8 cellular contexts compared by ENCODE assay signal in the genomic region with DNA sequence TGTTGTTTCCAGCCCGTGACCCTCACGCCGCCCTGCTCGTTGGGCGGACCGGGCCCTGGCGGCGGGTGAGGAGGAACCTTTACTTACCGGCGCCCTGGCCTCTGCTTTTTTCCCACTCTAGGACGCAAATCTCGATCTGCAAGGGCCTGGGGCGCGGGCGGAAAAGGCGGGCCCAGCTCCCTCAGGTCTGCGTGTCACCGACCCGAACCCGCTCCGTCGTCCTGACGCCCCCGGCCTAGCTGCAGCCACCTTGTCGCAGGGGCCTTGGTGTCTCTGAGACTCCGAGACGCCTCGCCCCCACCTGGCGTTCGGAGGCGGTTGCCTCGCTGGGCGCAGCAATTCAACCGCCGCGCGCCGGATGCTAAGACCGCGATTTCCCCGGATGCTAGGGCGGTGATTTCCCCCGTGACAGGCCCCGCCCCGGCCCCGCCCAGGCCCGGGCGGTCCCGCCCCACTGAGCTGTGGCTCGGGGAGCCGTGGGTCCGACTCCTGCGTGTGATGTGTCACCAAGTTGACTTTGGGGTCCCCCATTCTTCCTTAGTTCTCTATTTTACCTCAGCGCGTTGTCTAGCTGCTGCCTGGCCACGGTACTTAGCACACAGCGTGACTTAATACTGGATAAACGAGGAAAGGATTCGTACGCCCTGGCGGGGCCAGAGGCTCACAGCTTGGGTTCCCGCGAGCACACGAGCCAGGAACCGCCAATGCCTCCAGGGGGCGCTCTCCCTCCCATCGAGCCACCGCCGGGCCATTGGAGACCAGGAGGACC.
A peak's percentile ranks its signal among the peaks of the same experiment; 100 is the strongest.
DNase-seq lines count a peak whose midpoint lies in the region; ATAC-seq and TF ChIP-seq lines count a peak whose summit lies in the region.

A gene (minus strand): TSS at position 371 of the 769 bp plus-strand sequence. CDS start 18,196 bp downstream, outside the sequence.

- DNase-seq in NK-92 (lab: John Stamatoyannopoulos, UW; ENCODE audit: unreplicated experiment) = peak; percentile 41
- peak; percentile 96 for DNase-seq in activated CD8-positive, alpha-beta memory T cell treated with anti-CD3 and anti-CD28 coated beads, Interleukin-2, amount 50 U/mL, for 48 hours
- DNase-seq in erythroblast (lab: John Stamatoyannopoulos, UW) = peak; percentile 82 to 85
- DNase-seq in stimulated activated CD8-positive, alpha-beta memory T cell treated with anti-CD3 and anti-CD28 coated beads, Interleukin-7, amount 100 ng/mL, for 24 hours (ENCODE audit: low read depth) = peak; percentile 85

- H3K4me2 ChIP-seq in BLaER1 = peak within 1 kb of the TSS; percentile 76

- H3K36me3 ChIP-seq in BLaER1 = peaks cover 30% of the 10 kb centered on the region
- no peaks in the 10 kb centered on the region for H3K36me3 ChIP-seq in muscle layer of colon (ENCODE audit: insufficient read depth, low read length)

- H3K9me3 ChIP-seq in BLaER1 (peaks cover 77% of the 10 kb centered on the region), muscle layer of colon (ENCODE audit: low read length) (no peaks in the 10 kb centered on the region)

- peak within 1 kb of the TSS; percentile 94 for H3K27ac ChIP-seq in BLaER1
- H3K27ac ChIP-seq in muscle layer of colon (ENCODE audit: low read depth, low read length) = peak within 1 kb of the TSS; percentile 50

- H3K4me1 ChIP-seq in BLaER1 (peaks cover 9% of the 10 kb centered on the region), muscle layer of colon (ENCODE audit: insufficient read depth, low read length) (peaks cover 3% of the 10 kb centered on the region)

- no peaks in the 10 kb centered on the region for H4K20me1 ChIP-seq in BLaER1

- H3K4me3 ChIP-seq in BLaER1 (peak within 1 kb of the TSS; percentile 67), muscle layer of colon (ENCODE audit: low read depth in 1 of 2, low read length in 2 of 2) (peak within 1 kb of the TSS; percentile 64 to 83)

- H3K9ac ChIP-seq in BLaER1 (peak within 1 kb of the TSS; percentile 84), muscle layer of colon (ENCODE audit: low read length) (peak within 1 kb of the TSS; percentile 57)

- no peaks in the 10 kb centered on the region for H3K27me3 ChIP-seq in BLaER1
- no peaks in the 10 kb centered on the region for H3K27me3 ChIP-seq in muscle layer of colon (ENCODE audit: control insufficient read depth in 1 of 2, insufficient read depth in 2 of 2, low read length in 2 of 2)

- no peak for TF ChIP-seq POLR2A in erythroblast (IDR thresholded peaks at IDR 0.05; ENCODE audit: low read length)

- ATAC-seq in GM19035 (IDR thresholded peaks at IDR 0.05; ENCODE audit: unreplicated experiment) (peak; percentile 97), HG03342 (IDR thresholded peaks at IDR 0.05; ENCODE audit: unreplicated experiment) (peak; percentile 97)

Comparison
In these comparisons a context has a peak if more than half of its experiments do, and no peak if none do; other contexts are left out.
1. Peak in every context shown above with its lines: DNase-seq, ATAC-seq, H3K4me3 ChIP-seq and H3K27ac ChIP-seq.
2. DNase-seq: peak in every context shown above with its lines; median percentile 96 in activated CD8-positive, alpha-beta memory T cell treated with anti-CD3 and anti-CD28 coated beads, Interleukin-2, amount 50 U/mL, for 48 hours; 85 in stimulated activated CD8-positive, alpha-beta memory T cell treated with anti-CD3 and anti-CD28 coated beads, Interleukin-7, amount 100 ng/mL, for 24 hours; 84 in erythroblast; 41 in NK-92.